11 cellular contexts compared by ENCODE assay signal in the genomic region with DNA sequence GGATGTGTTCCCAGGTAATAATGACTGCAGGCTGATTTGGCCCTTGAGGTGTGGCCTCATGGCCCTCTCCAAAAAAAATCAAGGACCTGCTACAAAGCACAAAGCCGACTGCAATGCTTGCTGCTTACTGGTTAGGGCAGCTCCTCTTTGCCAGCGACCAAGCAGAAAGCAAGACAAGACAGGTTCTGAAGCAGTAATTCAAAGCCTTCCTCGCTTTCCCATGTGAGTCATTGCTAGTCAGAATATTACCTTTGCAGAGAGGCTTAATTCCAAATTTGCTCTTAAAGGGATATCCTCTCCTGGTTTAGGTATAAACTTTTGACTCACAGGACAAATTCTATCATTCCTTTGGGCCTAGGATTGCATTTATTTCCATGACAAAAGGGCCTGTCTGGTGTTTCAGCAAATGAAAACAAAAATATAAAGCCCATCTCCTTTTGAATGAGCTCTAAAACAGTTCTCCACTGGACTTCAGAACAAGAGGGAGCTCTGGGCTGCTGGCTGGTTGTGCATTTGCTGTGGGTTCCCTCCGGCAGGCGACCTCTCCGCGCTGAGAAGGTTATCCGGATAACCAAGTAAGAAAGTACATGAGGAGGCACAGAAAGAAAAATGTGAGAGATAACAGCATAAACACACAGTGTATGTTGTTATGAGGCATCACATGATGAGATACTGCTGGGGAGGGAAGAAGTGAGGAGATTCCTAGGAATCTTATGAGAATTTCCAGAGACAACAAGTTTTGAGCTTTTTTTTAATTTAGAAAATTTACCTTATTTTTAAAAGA.
DNase-seq lines count a peak whose midpoint lies in the region; FAIRE-seq and TF ChIP-seq lines count a peak whose summit lies in the region.
"Had no signal": no experiment of that assay in that cellular context is flagged by ENCODE, and none has a peak within 500 bp of the region (broad histone marks: within the 10 kb centered on the region; RNA-seq: fewer than 3 reads in every experiment).

No MANE protein-coding gene starts in this region.

- H3K4me3 ChIP-seq in skin epidermis, result no peak overlapping the region

- no peak for TF ChIP-seq POLR2A in GM12891 (IDR thresholded peaks at IDR 0.05; ENCODE audit: low read depth, low read length)

- no peaks in the 10 kb centered on the region for H3K36me3 Mint-ChIP-seq in activated T-cell treated with anti-CD3 and anti-CD28 coated beads, Interleukin-2, amount 50 U/mL, for 24 hours (ENCODE audit: low read depth)

- H3K27ac ChIP-seq in skin epidermis, result peak overlapping the region in 19 of 21 experiments; percentile 19 to 86 (median 77)

- no peaks in the 10 kb centered on the region for H3K9me3 Mint-ChIP-seq in activated T-cell treated with anti-CD3 and anti-CD28 coated beads, Interleukin-2, amount 50 U/mL, for 24 hours
- H3K9me3 Mint-ChIP-seq: activated naive CD8-positive, alpha-beta T cell treated with anti-CD3 and anti-CD28 coated beads, Interleukin-2, amount 50 U/mL, for 24 hours; CD4-positive, alpha-beta T cell had no signal

- H3K27me3 Mint-ChIP-seq in activated T-cell treated with anti-CD3 and anti-CD28 coated beads, Interleukin-2, amount 50 U/mL, for 24 hours, result peaks cover 55% of the 10 kb centered on the region

- H3K27ac Mint-ChIP-seq in activated T-cell treated with anti-CD3 and anti-CD28 coated beads, Interleukin-2, amount 50 U/mL, for 24 hours, result no peak overlapping the region
- H3K27ac Mint-ChIP-seq: activated naive CD8-positive, alpha-beta T cell treated with anti-CD3 and anti-CD28 coated beads, Interleukin-2, amount 50 U/mL, for 24 hours; CD4-positive, alpha-beta T cell had no signal

- DNase-seq in HPDE6-E6E7 (ENCODE audit: extremely low spot score) (peak; percentile 52), amniotic epithelial cell (ENCODE audit: low read depth) (peak; percentile 87), iPS DF 19.7 (ENCODE audit: low read depth, low spot score) (peak; percentile 33), MV-4-11 (lab: John Stamatoyannopoulos, UW) (no peak), glomerular visceral epithelial cell (ENCODE audit: extremely low spot score) (no peak), GM12891 (ENCODE audit: insufficient read length, low spot score) (no peak)
- DNase-seq in activated T-cell treated with anti-CD3 and anti-CD28 coated beads, Interleukin-2, amount 50 U/mL, for 24 hours, result no peak
- DNase-seq: activated naive CD8-positive, alpha-beta T cell treated with anti-CD3 and anti-CD28 coated beads, Interleukin-2, amount 50 U/mL, for 24 hours; CD4-positive, alpha-beta T cell; effector CD4-positive, alpha-beta T cell had no signal

- H3K4me3 Mint-ChIP-seq in activated T-cell treated with anti-CD3 and anti-CD28 coated beads, Interleukin-2, amount 50 U/mL, for 24 hours, result no peak overlapping the region
- H3K4me3 Mint-ChIP-seq: activated naive CD8-positive, alpha-beta T cell treated with anti-CD3 and anti-CD28 coated beads, Interleukin-2, amount 50 U/mL, for 24 hours; CD4-positive, alpha-beta T cell had no signal

- no peak for FAIRE-seq in GM12891 (lab: Jason Lieb, UNC)

- H3K4me1 Mint-ChIP-seq in activated T-cell treated with anti-CD3 and anti-CD28 coated beads, Interleukin-2, amount 50 U/mL, for 24 hours (ENCODE audit: low read depth), result peaks cover 8% of the 10 kb centered on the region

TF ChIP-seq in GM12891, 5 proteins besides CTCF, POLR2A, EP300 and RAD21:
- TF ChIP-seq POLR2AphosphoS5 (IDR thresholded peaks at IDR 0.05; ENCODE audit: low read depth, low read length), result no peak
- TF ChIP-seq TAF1 (IDR thresholded peaks at IDR 0.05; ENCODE audit: low read depth, low read length), result no peak
- no peak for TF ChIP-seq POU2F2 (IDR thresholded peaks at IDR 0.05; ENCODE audit: low read depth, low read length)
- TF ChIP-seq SPI1 (IDR thresholded peaks at IDR 0.05; ENCODE audit: low read depth, low read length), result no peak
- TF ChIP-seq PAX5 (IDR thresholded peaks at IDR 0.05; ENCODE audit: insufficient read depth, low read length, severe bottlenecking), result no peak
TF ChIP-seq in GM12891: peak in this region for 0.

Comparison
In these comparisons a context has a peak if more than half of its experiments do, and no peak if none do; other contexts are left out.
1. DNase-seq: peak in HPDE6-E6E7 (single experiment), amniotic epithelial cell (single experiment) and iPS DF 19.7 (single experiment); none in MV-4-11 (single experiment), activated T-cell treated with anti-CD3 and anti-CD28 coated beads, Interleukin-2, amount 50 U/mL, for 24 hours (single experiment), glomerular visceral epithelial cell (single experiment) and GM12891 (single experiment).